14 cellular contexts compared by ENCODE assay signal in genomic region chr3:122067588-122068240, GRCh38. TPM values are rescaled to one million over a fixed set of nuclear protein-coding genes. Genes with fewer than 3 reads are reported as not detected.
A peak's percentile ranks its signal among the peaks of the same experiment; 100 is the strongest.
DNase-seq lines count a peak whose midpoint lies in the region; ATAC-seq and TF ChIP-seq lines count a peak whose summit lies in the region.
"Had no signal": no experiment of that assay in that cellular context is flagged by ENCODE, and none has a peak within 500 bp of the region (broad histone marks: within the 10 kb centered on the region; RNA-seq: fewer than 3 reads in every experiment).

No MANE protein-coding gene starts in this region.

- peak overlapping the region; percentile 85 for H3K27ac ChIP-seq in DOHH2 (ENCODE audit: low read depth, low read length)

- ATAC-seq in GM19372 (IDR thresholded peaks at IDR 0.05; ENCODE audit: low read depth, unreplicated experiment) = peak; percentile 48
- ATAC-seq in HG03354 (IDR thresholded peaks at IDR 0.05; ENCODE audit: poor library complexity, severe bottlenecking, unreplicated experiment) = peak; percentile 51
- ATAC-seq in Right ventricle myocardium inferior = no peak
- ATAC-seq: esophagus mucosa, HCT116, T-helper 17 cell had no signal

- in situ Hi-C loops in G401 (cut with HindIII; ENCODE audit: low sequenced_read_pairs) = no loop called here

- H4K20me1 ChIP-seq in DOHH2 (ENCODE audit: control insufficient read depth, insufficient read depth, low read depth, low read length) = no peaks in the 10 kb centered on the region

- H3K4me1 ChIP-seq in DOHH2 (ENCODE audit: control insufficient read depth, low read length) = peaks cover 82% of the 10 kb centered on the region

- peak overlapping the region; percentile 73 for H3K4me3 Mint-ChIP-seq in T-helper 2 cell treated with Interferon-gamma antibody and Interleukin-4, amounts not matched to agents 5 μg/mL and 100 μg/mL, for 36 hours
- H3K4me3 Mint-ChIP-seq: brain, nephron, T-helper 17 cell had no signal

- H3F3A ChIP-seq in DOHH2 (ENCODE audit: control insufficient read depth, insufficient read depth) = peaks cover 31% of the 10 kb centered on the region

- no peaks in the 10 kb centered on the region for H3K9me2 ChIP-seq in DOHH2 (replicated peaks; ENCODE audit: control insufficient read depth, low read length)

- intact Hi-C loops in Right ventricle myocardium inferior (cut with DNase I) = no loop called here

- no peak for DNase-seq in T-helper 2 cell treated with Interferon-gamma antibody and Interleukin-4, amounts not matched to agents 5 μg/mL and 100 μg/mL, for 36 hours (ENCODE audit: low spot score)
- DNase-seq in dedifferentiated amniotic fluid mesenchymal stem cell (ENCODE audit: extremely low spot score) (no peak), SW 1271 (lab: John Stamatoyannopoulos, UW) (no peak), G401 (ENCODE audit: low spot score) (no peak), Right ventricle myocardium inferior (ENCODE audit: missing footprints) (no peak)
- DNase-seq: NCI-H526, T-helper 17 cell had no signal

- H3K27me3 ChIP-seq in DOHH2 (ENCODE audit: control insufficient read depth, low read length) = no peaks in the 10 kb centered on the region

- peak overlapping the region; percentile 86 for H3K27ac Mint-ChIP-seq in T-helper 2 cell treated with Interferon-gamma antibody and Interleukin-4, amounts not matched to agents 5 μg/mL and 100 μg/mL, for 36 hours
- H3K27ac Mint-ChIP-seq: brain, nephron, T-helper 17 cell had no signal

- no peaks in the 10 kb centered on the region for H3K9me3 Mint-ChIP-seq in T-helper 2 cell treated with Interferon-gamma antibody and Interleukin-4, amounts not matched to agents 5 μg/mL and 100 μg/mL, for 36 hours
- H3K9me3 Mint-ChIP-seq: brain, nephron had no signal

- peak overlapping the region; percentile 84 for H3K4me2 ChIP-seq in DOHH2 (ENCODE audit: low read length)

- peaks cover 4% of the 10 kb centered on the region for H3K27me3 Mint-ChIP-seq in T-helper 2 cell treated with Interferon-gamma antibody and Interleukin-4, amounts not matched to agents 5 μg/mL and 100 μg/mL, for 36 hours (ENCODE audit: low read depth)
- H3K27me3 Mint-ChIP-seq: brain had no signal

- peaks cover 43% of the 10 kb centered on the region for H3K79me2 ChIP-seq in DOHH2 (ENCODE audit: control insufficient read depth, low read length)

- H3K9me3 ChIP-seq in DOHH2 (ENCODE audit: control insufficient read depth, insufficient read depth, low read length) = no peaks in the 10 kb centered on the region

- H3K4me1 Mint-ChIP-seq in T-helper 2 cell treated with Interferon-gamma antibody and Interleukin-4, amounts not matched to agents 5 μg/mL and 100 μg/mL, for 36 hours (ENCODE audit: low read depth) = peaks cover 43% of the 10 kb centered on the region
- H3K4me1 Mint-ChIP-seq: nephron had no signal

- H3K36me3 Mint-ChIP-seq in T-helper 2 cell treated with Interferon-gamma antibody and Interleukin-4, amounts not matched to agents 5 μg/mL and 100 μg/mL, for 36 hours (ENCODE audit: low read depth) = peaks cover 10% of the 10 kb centered on the region
- H3K36me3 Mint-ChIP-seq: brain had no signal

- H3K36me3 ChIP-seq in DOHH2 (ENCODE audit: control insufficient read depth, low read length) = peaks cover 10% of the 10 kb centered on the region

- TF ChIP-seq CTCF in DOHH2 (IDR thresholded peaks at IDR 0.05; ENCODE audit: low read depth, low read length, poor library complexity, severe bottlenecking) = no peak

- peak overlapping the region; percentile 68 for H3K4me3 ChIP-seq in DOHH2 (ENCODE audit: low read length)

RNA-seq across cellular contexts. Expression of gene CD86, which starts 12.6 kb away (rescaled TPM):
- total RNA-seq in G401 (2014; rRNA removed; shearing (Covaris generic)) = not detected in 2 replicates
- total RNA-seq in Right ventricle myocardium inferior = 4.2 TPM

RNA-seq across cellular contexts. Expression of gene ILDR1, which starts 45.7 kb away (rescaled TPM):
- not detected in 2 replicates for total RNA-seq in G401 (2014; rRNA removed; shearing (Covaris generic))
- 0.16 TPM for total RNA-seq in Right ventricle myocardium inferior
